Comparison of ENCODE assay signal across 8 cellular contexts in genomic region chr6:87407896-87408720, GRCh38. TPM values are rescaled to one million over a fixed set of nuclear protein-coding genes. Genes with fewer than 3 reads are reported as not detected.
DNase-seq lines count a peak whose midpoint lies in the region; ATAC-seq and TF ChIP-seq lines count a peak whose summit lies in the region.

TSS of gene CFAP206 (plus strand) at chr6:87407972. CDS start at chr6:87409840, 1,868 bp downstream.

- intact Hi-C loops in lower leg skin (cut with DNase I; ENCODE audit: low total_unique reads): no loop called here

- 0 to 1% methylated on average over 30 to 36 of the region's 82 CpGs for WGBS in lower leg skin, 2 donors

- H3K27ac ChIP-seq in C4-2B: peak within 1 kb of the TSS; percentile 31; the same call in 1 of the 2 replicates

- TF ChIP-seq CTCF in C4-2B (conservative IDR thresholded peaks at IDR 0.05) (no peak), lower leg skin (IDR thresholded peaks at IDR 0.05) (no peak)

- peak; percentile 81 for ATAC-seq in GM19372 (IDR thresholded peaks at IDR 0.05; ENCODE audit: low read depth, unreplicated experiment)
- peak; percentile 79 for ATAC-seq in HG03520 (IDR thresholded peaks at IDR 0.05; ENCODE audit: unreplicated experiment)

- DNase-seq in NCI-H526 treated with DMSO at 0.1 percent for 48 hours (lab: John Stamatoyannopoulos, UW) (peak; percentile 70), dermis microvascular lymphatic vessel endothelial cell (ENCODE audit: low read depth in 2 of 2) (peak; percentile 67 to 87), lower leg skin (ENCODE audit: low spot score in 2 of 2) (peak; percentile 62 to 93)
- DNase-seq in activated CD4-positive, alpha-beta T cell treated with anti-CD3 and anti-CD28 coated beads, Interleukin-2, amount 50 U/mL, for 48 hours: peak; percentile 75 to 80
- peak; percentile 83 for DNase-seq in stimulated activated CD4-positive, alpha-beta T cell treated with anti-CD3 and anti-CD28 coated beads, Interleukin-4, amount 100 ng/mL, for 24 hours

- no peak for TF ChIP-seq POLR2A in lower leg skin (IDR thresholded peaks at IDR 0.05)

- peak within 1 kb of the TSS; percentile 89 for H3K4me3 ChIP-seq in lower leg skin (ENCODE audit: low read depth, poor library complexity, severe bottlenecking)

RNA-seq across cellular contexts. Expression of gene CFAP206, which starts in this region (rescaled TPM):
- 0.13 TPM in 2 replicates for total RNA-seq in dermis microvascular lymphatic vessel endothelial cell
- total RNA-seq in lower leg skin: under 1 TPM in 2 of 4 donors, not detected in 2; 0.25 to 0.59 TPM

Comparison
In these comparisons a context has a peak if more than half of its experiments do, and no peak if none do; other contexts are left out.
1. Peak in every context shown above with its lines: DNase-seq, ATAC-seq, H3K4me3 ChIP-seq and H3K27ac ChIP-seq.
2. Peak in DNase-seq in dermis microvascular lymphatic vessel endothelial cell; RNA of the gene not detected or under 1 TPM.
3. Peak in DNase-seq and H3K4me3 ChIP-seq in lower leg skin; RNA of the gene not detected or under 1 TPM.